2 cellular contexts compared by ENCODE assay signal in genomic region chr6:32805404-32805803, GRCh38. TPM values are rescaled to one million over a fixed set of nuclear protein-coding genes. Genes with fewer than 3 reads are reported as not detected.
"Had no signal": no experiment of that assay in that cellular context is flagged by ENCODE, and none has a peak within 500 bp of the region (broad histone marks: within the 10 kb centered on the region; RNA-seq: fewer than 3 reads in every experiment).

No MANE protein-coding gene starts in this region.

RNA-seq across cellular contexts. Expression of gene HLA-DQB2, which starts 42.1 kb away (rescaled TPM):
- total RNA-seq: activated CD4-positive, alpha-beta memory T cell treated with anti-CD3 and anti-CD28 coated beads for 36 hours; activated CD4-positive, alpha-beta memory T cell treated with anti-CD3 and anti-CD28 coated beads, Interleukin-2, amount 10 ng/mL, durations not matched to agents 7 days and 5 days had no signal
